7 cellular contexts compared by ENCODE assay signal in the genomic region with DNA sequence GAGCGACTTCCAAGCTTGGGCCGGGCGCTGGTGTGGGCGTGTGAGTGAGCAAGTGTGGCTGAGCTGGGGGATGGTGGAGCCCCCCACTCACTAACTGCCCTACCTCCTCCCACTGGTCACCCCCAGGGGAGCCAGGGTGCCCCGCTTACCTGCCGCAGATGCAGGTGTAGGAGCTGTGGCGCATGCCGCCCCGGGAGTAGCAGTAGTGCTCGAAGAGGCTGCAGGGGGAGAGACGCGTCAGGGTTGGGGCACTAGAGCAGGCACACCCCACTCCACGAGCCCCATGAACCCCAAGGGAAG.
"Had no signal": no experiment of that assay in that cellular context is flagged by ENCODE, and none has a peak within 500 bp of the region (broad histone marks: within the 10 kb centered on the region; RNA-seq: fewer than 3 reads in every experiment).

No MANE protein-coding gene starts in this region.

- DNase-seq: H9, HCEC 1CT, KBM-7 had no signal

- H3K4me2 ChIP-seq: GM23338 had no signal

- H3K27me3 Mint-ChIP-seq: IgD-negative memory B cell had no signal

- H3K9me3 Mint-ChIP-seq: GM23338, H9, IgD-negative memory B cell had no signal

- H3K27ac ChIP-seq: HL-60 had no signal

- H2AFZ ChIP-seq: GM23338 had no signal

- H3K4me3 Mint-ChIP-seq: GM23338, H9, IgD-negative memory B cell had no signal

- ATAC-seq: GM23338, HepG2 had no signal

- FAIRE-seq: HepG2 had no signal

- H3K4me3 ChIP-seq: GM23338 had no signal

- H3K27ac Mint-ChIP-seq: GM23338, IgD-negative memory B cell had no signal
